8 cellular contexts compared by ENCODE assay signal in the genomic region with DNA sequence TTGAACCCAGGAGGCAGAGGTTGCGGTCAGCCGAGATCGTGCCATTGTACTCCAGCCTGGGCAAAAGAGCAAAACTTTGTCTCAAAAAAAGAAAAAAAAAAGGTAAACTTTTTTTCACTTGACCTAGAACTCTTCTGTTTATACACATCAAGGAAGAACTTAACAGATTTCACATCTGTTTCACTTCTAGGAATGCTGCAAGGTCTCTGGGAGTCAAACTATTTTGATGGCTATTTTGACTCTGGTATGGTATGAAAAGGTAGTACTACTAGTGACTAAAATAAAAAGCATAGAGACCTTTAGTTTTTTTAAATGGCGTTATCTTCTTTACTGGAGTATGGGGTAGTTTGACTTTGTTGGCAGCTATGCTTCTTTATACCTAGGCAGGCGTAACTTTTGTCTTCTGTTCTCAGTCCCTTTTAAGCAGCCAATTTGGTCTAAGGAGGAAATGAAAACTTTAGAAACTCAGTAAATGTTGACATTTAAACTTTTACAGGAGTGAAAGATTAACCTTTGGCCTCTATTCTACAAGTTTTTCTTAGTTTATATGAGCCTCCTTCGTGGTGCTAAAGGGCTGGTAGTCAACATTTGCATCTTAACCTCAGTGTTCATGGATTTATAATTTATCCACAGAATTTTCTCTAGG. TPM values are rescaled to one million over a fixed set of nuclear protein-coding genes. Genes with fewer than 3 reads are reported as not detected.
DNase-seq lines count a peak whose midpoint lies in the region; ATAC-seq and TF ChIP-seq lines count a peak whose summit lies in the region.
"Not testable (repeated sequence)": the region's sequence is repeated elsewhere in the genome, so short reads cannot be mapped to it uniquely, and the experiment has no call there.

No MANE protein-coding gene starts in this region.

- peak overlapping the region; percentile 17 for H3K27ac Mint-ChIP-seq in activated T-helper 17 cell treated with anti-CD3 and anti-CD28 coated beads, Interleukin-2, amount 50 U/mL, for 72 hours
- H3K27ac Mint-ChIP-seq in naive B cell (peak overlapping the region in 5 of 6 donors; percentile 42 to 86 (median 57)), type B pancreatic cell (peak overlapping the region; percentile 65)

- DNase-seq in LNCaP clone FGC (ENCODE audit: low read depth), result peak; percentile 23
- DNase-seq in fibroblast of lung (ENCODE audit: low read depth in 2 of 2); naive B cell; type B pancreatic cell (ENCODE audit: extremely low spot score, unreplicated experiment): not testable (repeated sequence)

- not testable (repeated sequence) for H3K27ac ChIP-seq in fibroblast of lung (ENCODE audit: insufficient read depth, low read length)

- H3K9me3 ChIP-seq in fibroblast of lung (ENCODE audit: control insufficient read depth, insufficient read depth, low read depth, low read length), result not testable (repeated sequence)

- not testable (repeated sequence) for TF ChIP-seq CTCF in LNCaP clone FGC (IDR thresholded peaks at IDR 0.05; ENCODE audit: control insufficient read depth, extremely low read depth, insufficient read depth); fibroblast of lung (conservative IDR thresholded peaks at IDR 0.05 in 1 of 2, IDR thresholded peaks at IDR 0.05 in 1 of 2; ENCODE audit: low read depth in 1 of 2, low read length in 2 of 2); type B pancreatic cell (conservative IDR thresholded peaks at IDR 0.05)

- peaks cover 19% of the 10 kb centered on the region for H3K36me3 Mint-ChIP-seq in activated T-helper 17 cell treated with anti-CD3 and anti-CD28 coated beads, Interleukin-2, amount 50 U/mL, for 72 hours (ENCODE audit: low read depth)
- not testable (repeated sequence) for H3K36me3 Mint-ChIP-seq in naive B cell, type B pancreatic cell

- H3K36me3 ChIP-seq in fibroblast of lung (ENCODE audit: control insufficient read depth, insufficient read depth, low read length), result not testable (repeated sequence)

- H4K20me1 ChIP-seq in fibroblast of lung (ENCODE audit: control insufficient read depth, extremely low read depth, insufficient read depth, low read length), result not testable (repeated sequence)

- peak; percentile 62 for ATAC-seq in GM18498 (IDR thresholded peaks at IDR 0.05; ENCODE audit: unreplicated experiment)
- peak; percentile 77 for ATAC-seq in GM19463 (IDR thresholded peaks at IDR 0.05; ENCODE audit: unreplicated experiment)
- ATAC-seq in HG03108 (IDR thresholded peaks at IDR 0.05; ENCODE audit: unreplicated experiment), result peak; percentile 61
- ATAC-seq in activated T-helper 17 cell treated with anti-CD3 and anti-CD28 coated beads, Interleukin-2, amount 50 U/mL, for 72 hours (replicated peaks); naive B cell (ENCODE audit: low read depth in 2 of 2): not testable (repeated sequence)

- H3K4me1 Mint-ChIP-seq in activated T-helper 17 cell treated with anti-CD3 and anti-CD28 coated beads, Interleukin-2, amount 50 U/mL, for 72 hours, result not testable (repeated sequence)
- H3K4me1 Mint-ChIP-seq in naive B cell (peaks cover 15 to 57% (median 33%) of the 10 kb centered on the region in 3 donors), type B pancreatic cell (ENCODE audit: unreplicated experiment) (peaks cover 18% of the 10 kb centered on the region)

- not testable (repeated sequence) for H3K4me1 ChIP-seq in fibroblast of lung (ENCODE audit: control insufficient read depth, extremely low read depth, insufficient read depth, low read length)

- not testable (repeated sequence) for H3K9ac ChIP-seq in fibroblast of lung (ENCODE audit: insufficient read depth, low read length)

- not testable (repeated sequence) for H3K27me3 Mint-ChIP-seq in activated T-helper 17 cell treated with anti-CD3 and anti-CD28 coated beads, Interleukin-2, amount 50 U/mL, for 72 hours; naive B cell; type B pancreatic cell

- H3K9me3 Mint-ChIP-seq in activated T-helper 17 cell treated with anti-CD3 and anti-CD28 coated beads, Interleukin-2, amount 50 U/mL, for 72 hours; naive B cell; type B pancreatic cell: not testable (repeated sequence)

- not testable (repeated sequence) for H3K27me3 ChIP-seq in fibroblast of lung (ENCODE audit: control insufficient read depth, insufficient read depth, low read length)

- not testable (repeated sequence) for H2AFZ ChIP-seq in fibroblast of lung (ENCODE audit: low read length)

- peak overlapping the region; percentile 11 for H3K4me3 Mint-ChIP-seq in activated T-helper 17 cell treated with anti-CD3 and anti-CD28 coated beads, Interleukin-2, amount 50 U/mL, for 72 hours
- not testable (repeated sequence) for H3K4me3 Mint-ChIP-seq in naive B cell, type B pancreatic cell

- H3K4me2 ChIP-seq in fibroblast of lung (ENCODE audit: extremely low read depth, insufficient read depth, low read length), result peak overlapping the region; percentile 13

- peaks cover 51% of the 10 kb centered on the region for H3K79me2 ChIP-seq in fibroblast of lung (ENCODE audit: control insufficient read depth, insufficient read depth, low read length)

- not testable (repeated sequence) for H3K4me3 ChIP-seq in LNCaP clone FGC (ENCODE audit: low read depth, low read length); fibroblast of lung (replicated peaks in 1 of 4; ENCODE audit: control extremely low read depth in 1 of 4, insufficient read depth in 1 of 4, low read depth in 3 of 4, low read length in 4 of 4)

RNA-seq across cellular contexts. Expression of gene TLK2, which starts 28.7 kb away (rescaled TPM):
- 10 to 100 TPM; 42.5 to 43.9 TPM for total RNA-seq in activated T-helper 17 cell treated with anti-CD3 and anti-CD28 coated beads, Interleukin-2, amount 50 U/mL, for 72 hours
- 47.5 and 63.9 TPM in 2 replicates for total RNA-seq in fibroblast of lung
- polyA plus RNA-seq in fibroblast of lung, result 51.6 and 55.5 TPM in 2 replicates
- 26.9 and 31.8 TPM in 2 replicates for polyA plus RNA-seq in fibroblast of lung (2012)
- polyA minus RNA-seq in fibroblast of lung (ENCODE audit: low replicate concordance), result 25.9 and 59.8 TPM in 2 replicates
- 10 to 100 TPM in 5 of 6 donors, 1 to 10 TPM in 1; 9.0 to 18.4 (median 14.3) TPM for polyA plus RNA-seq in naive B cell (ENCODE audit: low read depth in 6 of 6)
- 38.1 and 53.4 TPM in 2 replicates for total RNA-seq in type B pancreatic cell (ENCODE audit: low replicate concordance)
